8 cellular contexts compared by ENCODE assay signal in genomic region chr13:23794267-23795161, GRCh38.
A peak's percentile ranks its signal among the peaks of the same experiment; 100 is the strongest.
DNase-seq lines count a peak whose midpoint lies in the region; ATAC-seq and TF ChIP-seq lines count a peak whose summit lies in the region.

No MANE protein-coding gene starts in this region.

- no peak overlapping the region for H2AFZ ChIP-seq in neuronal stem cell (ENCODE audit: low read length)

- no peak overlapping the region for H3K4me2 ChIP-seq in neuronal stem cell (ENCODE audit: insufficient read depth, low read length, poor library complexity, severe bottlenecking)

- no peak for DNase-seq in ascending aorta (ENCODE audit: low spot score in 2 of 2)
- DNase-seq in psoas muscle, result no peak
- no peak for DNase-seq in neuronal stem cell (ENCODE audit: low spot score)
- no peak for DNase-seq in NCI-H2107 (lab: John Stamatoyannopoulos, UW)
- no peak for DNase-seq in WERI-Rb-1
- DNase-seq in SIG-M5 treated with dmso at 0.1 percent for 504 hours (lab: John Stamatoyannopoulos, UW; ENCODE audit: unreplicated experiment), result no peak

- no peak overlapping the region for H3K23ac ChIP-seq in neuronal stem cell (ENCODE audit: low read depth, low read length, poor library complexity)

- H3K4me1 ChIP-seq in ascending aorta, result peaks cover 0 to 13% of the 10 kb centered on the region in 2 donors
- H3K4me1 ChIP-seq in psoas muscle, result peaks cover 9% of the 10 kb centered on the region
- H3K4me1 ChIP-seq in neuronal stem cell (ENCODE audit: control insufficient read depth in 2 of 2, insufficient read depth in 1 of 2, low read depth in 1 of 2, low read length in 2 of 2), result peaks cover 0 to 2% of the 10 kb centered on the region in 2 donors

- H3K36me3 ChIP-seq in ascending aorta (no peaks in the 10 kb centered on the region), psoas muscle (ENCODE audit: insufficient read depth in 1 of 2, low read depth in 1 of 2) (no peaks in the 10 kb centered on the region), neuronal stem cell (replicated peaks in 1 of 2; ENCODE audit: control insufficient read depth in 2 of 2, insufficient read depth in 2 of 2, low read length in 2 of 2) (peaks cover 0 to 4% of the 10 kb centered on the region in 2 donors), WERI-Rb-1 (0 out of 2 replicates have a peak, but pooled peaks cover 3% of the 10 kb centered on the region)

- H3K14ac ChIP-seq in neuronal stem cell (ENCODE audit: low read length), result no peak overlapping the region

- H3K79me1 ChIP-seq in neuronal stem cell (ENCODE audit: low read depth, low read length), result no peaks in the 10 kb centered on the region

- H2BK120ac ChIP-seq in neuronal stem cell (ENCODE audit: low read depth, low read length), result no peak overlapping the region

- no peak overlapping the region for H4K91ac ChIP-seq in neuronal stem cell (ENCODE audit: low read depth, low read length, poor library complexity)

- H3K9me3 ChIP-seq in ascending aorta, result no peaks in the 10 kb centered on the region
- H3K9me3 ChIP-seq in psoas muscle, result no peaks in the 10 kb centered on the region
- peaks cover 6 to 16% of the 10 kb centered on the region in 2 donors for H3K9me3 ChIP-seq in neuronal stem cell (replicated peaks in 1 of 2; ENCODE audit: control insufficient read depth in 2 of 2, insufficient read depth in 1 of 2, low read depth in 1 of 2, low read length in 2 of 2)
- no peaks in the 10 kb centered on the region for H3K9me3 ChIP-seq in WERI-Rb-1 (ENCODE audit: severe bottlenecking)

- TF ChIP-seq CTCF in ascending aorta (IDR thresholded peaks at IDR 0.05) (no peak), psoas muscle (IDR thresholded peaks at IDR 0.05) (no peak), WERI-Rb-1 (IDR thresholded peaks at IDR 0.05; ENCODE audit: low read depth, low read length) (no peak)

- H2BK12ac ChIP-seq in neuronal stem cell (ENCODE audit: low read length), result no peak overlapping the region

- no peak overlapping the region for H2AK5ac ChIP-seq in neuronal stem cell (ENCODE audit: low read depth, low read length)

- H3K9ac ChIP-seq in neuronal stem cell (ENCODE audit: low read depth, low read length, poor library complexity), result no peak overlapping the region

- no peak overlapping the region for H3K4ac ChIP-seq in neuronal stem cell (ENCODE audit: low read length)

- no peaks in the 10 kb centered on the region for H3K27me3 ChIP-seq in ascending aorta
- H3K27me3 ChIP-seq in psoas muscle (ENCODE audit: insufficient read depth in 3 of 3, low read length in 2 of 3), result no peaks in the 10 kb centered on the region
- no peaks in the 10 kb centered on the region for H3K27me3 ChIP-seq in neuronal stem cell (ENCODE audit: control insufficient read depth in 3 of 3, insufficient read depth in 3 of 3, low read depth in 1 of 3, low read length in 3 of 3)
- H3K27me3 ChIP-seq in WERI-Rb-1 (ENCODE audit: insufficient read depth, low read depth, severe bottlenecking), result no peaks in the 10 kb centered on the region

- H4K8ac ChIP-seq in neuronal stem cell (ENCODE audit: low read depth, low read length), result no peak overlapping the region

- intact Hi-C loops in ascending aorta (cut with DNase I) (no loop called here), psoas muscle (cut with DNase I) (no loop called here)

- H3K27ac ChIP-seq in ascending aorta (peak overlapping the region; percentile 44 to 53), psoas muscle (peak overlapping the region; percentile 4), neuronal stem cell (replicated peaks; ENCODE audit: low read length) (no peak overlapping the region), WERI-Rb-1 (no peak overlapping the region)

- H3K4me3 ChIP-seq in ascending aorta (peak overlapping the region in 1 of 2 donors; percentile 35), psoas muscle (no peak overlapping the region), neuronal stem cell (ENCODE audit: low read length in 2 of 2) (no peak overlapping the region), WERI-Rb-1 (ENCODE audit: low read depth, low read length) (no peak overlapping the region)

- ATAC-seq in GM18520 (IDR thresholded peaks at IDR 0.05; ENCODE audit: unreplicated experiment), result peak; percentile 49
- peak; percentile 59 for ATAC-seq in HG02798 (IDR thresholded peaks at IDR 0.05; ENCODE audit: poor library complexity, unreplicated experiment)
- ATAC-seq in psoas muscle, result no peak

- no peak overlapping the region for H2BK5ac ChIP-seq in neuronal stem cell (ENCODE audit: low read length)

- no peak overlapping the region for H3K18ac ChIP-seq in neuronal stem cell (ENCODE audit: low read length)

- WGBS in psoas muscle, 3 donors, result 36 to 41% (median 37%) methylated on average over 7 of the region's 7 CpGs
- no CpG with 5 or more reads among the region's 7 CpGs for WGBS in neuronal stem cell (ENCODE audit: extremely low coverage in 2 of 2, insufficient read length in 2 of 2, insufficient replicate concordance in 1 of 2), 2 donors

- no peak overlapping the region for H2BK15ac ChIP-seq in neuronal stem cell (ENCODE audit: low read length)

Comparison
In these comparisons a context has a peak if more than half of its experiments do, and no peak if none do; other contexts are left out.
1. ATAC-seq: peak in GM18520 (single experiment) and HG02798 (single experiment); none in psoas muscle (0 of 4).
2. H3K27ac ChIP-seq: peak in ascending aorta (2 of 2) and psoas muscle (single experiment); none in neuronal stem cell (single experiment) and WERI-Rb-1 (single experiment).